ENCODE assay signal across 1 cellular context in genomic region chr22:20514658-20515406, GRCh38.
TF ChIP-seq lines count a peak whose summit lies in the region.

No MANE protein-coding gene starts in this region.

TF ChIP-seq in SK-N-SH, 30 proteins besides CTCF, POLR2A, EP300 and RAD21 (continued from another document):
- TF ChIP-seq CHD2 (IDR thresholded peaks at IDR 0.05; ENCODE audit: low read length, partially characterized antibody) (no peak), RFX5 (IDR thresholded peaks at IDR 0.05; ENCODE audit: low read length) (no peak), FOXJ3 (CRISPR knock-in tag; IDR thresholded peaks at IDR 0.05) (no peak), YY1 (IDR thresholded peaks at IDR 0.05; ENCODE audit: low read depth) (no peak), TAF1 (IDR thresholded peaks at IDR 0.05; ENCODE audit: borderline replicate concordance, low read depth, low read length) (no peak), IRF3 (IDR thresholded peaks at IDR 0.05; ENCODE audit: low read depth, low read length) (no peak), GABPA (IDR thresholded peaks at IDR 0.05; ENCODE audit: low read depth) (no peak), TCF12 (IDR thresholded peaks at IDR 0.05) (peak; percentile 51), FOSL2 (IDR thresholded peaks at IDR 0.05; ENCODE audit: borderline replicate concordance, low read depth) (peak; percentile 62), EZH2phosphoT487 (IDR thresholded peaks at IDR 0.05; ENCODE audit: borderline replicate concordance, low read depth) (no peak), RCOR1 (IDR thresholded peaks at IDR 0.05; ENCODE audit: low read length) (no peak), NRF1 (IDR thresholded peaks at IDR 0.05; ENCODE audit: low read depth, low read length) (no peak), MXI1 (IDR thresholded peaks at IDR 0.05; ENCODE audit: low read depth, low read length) (peak; percentile 47; the same call in 1 of the 2 replicates), GATA2 (CRISPR knock-in tag; IDR thresholded peaks at IDR 0.05) (no peak), ZBTB33 (IDR thresholded peaks at IDR 0.05; ENCODE audit: borderline replicate concordance, low read depth) (no peak), SIN3A (IDR thresholded peaks at IDR 0.05; ENCODE audit: borderline replicate concordance, low read depth, low read length) (peak; percentile 63; the same call in 1 of the 2 replicates), USF1 (IDR thresholded peaks at IDR 0.05; ENCODE audit: borderline replicate concordance, low read depth) (no peak), TEAD4 (IDR thresholded peaks at IDR 0.05; ENCODE audit: borderline replicate concordance, insufficient read depth) (no peak), FOXM1 (IDR thresholded peaks at IDR 0.05; ENCODE audit: low read depth) (no peak), NFIC (IDR thresholded peaks at IDR 0.05; ENCODE audit: borderline replicate concordance) (no peak), POLR2AphosphoS5 (IDR thresholded peaks at IDR 0.05; ENCODE audit: low read depth, low read length) (no peak), RXRA (IDR thresholded peaks at IDR 0.05; ENCODE audit: borderline replicate concordance, low read depth) (no peak)
- TF ChIP-seq, protein P1, sequence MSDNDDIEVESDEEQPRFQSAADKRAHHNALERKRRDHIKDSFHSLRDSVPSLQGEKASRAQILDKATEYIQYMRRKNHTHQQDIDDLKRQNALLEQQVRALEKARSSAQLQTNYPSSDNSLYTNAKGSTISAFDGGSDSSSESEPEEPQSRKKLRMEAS (IDR thresholded peaks at IDR 0.05; ENCODE audit: low read depth), result peak; percentile 71; the same call in 1 of the 2 replicates
- TF ChIP-seq, protein P2, sequence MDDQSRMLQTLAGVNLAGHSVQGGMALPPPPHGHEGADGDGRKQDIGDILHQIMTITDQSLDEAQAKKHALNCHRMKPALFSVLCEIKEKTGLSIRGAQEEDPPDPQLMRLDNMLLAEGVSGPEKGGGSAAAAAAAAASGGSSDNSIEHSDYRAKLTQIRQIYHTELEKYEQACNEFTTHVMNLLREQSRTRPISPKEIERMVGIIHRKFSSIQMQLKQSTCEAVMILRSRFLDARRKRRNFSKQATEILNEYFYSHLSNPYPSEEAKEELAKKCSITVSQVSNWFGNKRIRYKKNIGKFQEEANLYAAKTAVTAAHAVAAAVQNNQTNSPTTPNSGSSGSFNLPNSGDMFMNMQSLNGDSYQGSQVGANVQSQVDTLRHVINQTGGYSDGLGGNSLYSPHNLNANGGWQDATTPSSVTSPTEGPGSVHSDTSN (IDR thresholded peaks at IDR 0.05), result peak; percentile 66
- TF ChIP-seq, protein P3, sequence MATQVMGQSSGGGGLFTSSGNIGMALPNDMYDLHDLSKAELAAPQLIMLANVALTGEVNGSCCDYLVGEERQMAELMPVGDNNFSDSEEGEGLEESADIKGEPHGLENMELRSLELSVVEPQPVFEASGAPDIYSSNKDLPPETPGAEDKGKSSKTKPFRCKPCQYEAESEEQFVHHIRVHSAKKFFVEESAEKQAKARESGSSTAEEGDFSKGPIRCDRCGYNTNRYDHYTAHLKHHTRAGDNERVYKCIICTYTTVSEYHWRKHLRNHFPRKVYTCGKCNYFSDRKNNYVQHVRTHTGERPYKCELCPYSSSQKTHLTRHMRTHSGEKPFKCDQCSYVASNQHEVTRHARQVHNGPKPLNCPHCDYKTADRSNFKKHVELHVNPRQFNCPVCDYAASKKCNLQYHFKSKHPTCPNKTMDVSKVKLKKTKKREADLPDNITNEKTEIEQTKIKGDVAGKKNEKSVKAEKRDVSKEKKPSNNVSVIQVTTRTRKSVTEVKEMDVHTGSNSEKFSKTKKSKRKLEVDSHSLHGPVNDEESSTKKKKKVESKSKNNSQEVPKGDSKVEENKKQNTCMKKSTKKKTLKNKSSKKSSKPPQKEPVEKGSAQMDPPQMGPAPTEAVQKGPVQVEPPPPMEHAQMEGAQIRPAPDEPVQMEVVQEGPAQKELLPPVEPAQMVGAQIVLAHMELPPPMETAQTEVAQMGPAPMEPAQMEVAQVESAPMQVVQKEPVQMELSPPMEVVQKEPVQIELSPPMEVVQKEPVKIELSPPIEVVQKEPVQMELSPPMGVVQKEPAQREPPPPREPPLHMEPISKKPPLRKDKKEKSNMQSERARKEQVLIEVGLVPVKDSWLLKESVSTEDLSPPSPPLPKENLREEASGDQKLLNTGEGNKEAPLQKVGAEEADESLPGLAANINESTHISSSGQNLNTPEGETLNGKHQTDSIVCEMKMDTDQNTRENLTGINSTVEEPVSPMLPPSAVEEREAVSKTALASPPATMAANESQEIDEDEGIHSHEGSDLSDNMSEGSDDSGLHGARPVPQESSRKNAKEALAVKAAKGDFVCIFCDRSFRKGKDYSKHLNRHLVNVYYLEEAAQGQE (IDR thresholded peaks at IDR 0.05; ENCODE audit: low read depth, low read length), result no peak
- TF ChIP-seq, protein P4, sequence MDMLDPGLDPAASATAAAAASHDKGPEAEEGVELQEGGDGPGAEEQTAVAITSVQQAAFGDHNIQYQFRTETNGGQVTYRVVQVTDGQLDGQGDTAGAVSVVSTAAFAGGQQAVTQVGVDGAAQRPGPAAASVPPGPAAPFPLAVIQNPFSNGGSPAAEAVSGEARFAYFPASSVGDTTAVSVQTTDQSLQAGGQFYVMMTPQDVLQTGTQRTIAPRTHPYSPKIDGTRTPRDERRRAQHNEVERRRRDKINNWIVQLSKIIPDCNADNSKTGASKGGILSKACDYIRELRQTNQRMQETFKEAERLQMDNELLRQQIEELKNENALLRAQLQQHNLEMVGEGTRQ (IDR thresholded peaks at IDR 0.05; ENCODE audit: borderline replicate concordance, low read depth, low read length), result no peak
